ENCODE assay signal across 8 cellular contexts in genomic region chr19:2495130-2495641, GRCh38. TPM values are rescaled to one million over a fixed set of nuclear protein-coding genes. Genes with fewer than 3 reads are reported as not detected.
DNase-seq lines count a peak whose midpoint lies in the region; ATAC-seq and TF ChIP-seq lines count a peak whose summit lies in the region.

No MANE protein-coding gene starts in this region.

- no peak overlapping the region for H2AFZ ChIP-seq in osteoblast (ENCODE audit: low read length)

- intact Hi-C loops in Right ventricle myocardium inferior (cut with DNase I): loop anchor here (1.0 to 5.0 kb wide), 3 partner anchors 18 to 84 kb away; partner anchors contain the start of gene GADD45B

- no peaks in the 10 kb centered on the region for H3K9me3 ChIP-seq in HUES48 (ENCODE audit: control insufficient read depth, insufficient read depth, low read length)
- no peaks in the 10 kb centered on the region for H3K9me3 ChIP-seq in osteoblast (ENCODE audit: low read depth, low read length)

- H3K79me2 ChIP-seq in osteoblast (ENCODE audit: insufficient read depth, low read length): no peaks in the 10 kb centered on the region

- peak overlapping the region; percentile 48 for H3K4me3 Mint-ChIP-seq in activated T-helper 17 cell treated with anti-CD3 and anti-CD28 coated beads, Interleukin-2, amount 50 U/mL, for 72 hours

- ATAC-seq in activated T-helper 17 cell treated with anti-CD3 and anti-CD28 coated beads, Interleukin-2, amount 50 U/mL, for 72 hours (replicated peaks): peak; percentile 48
- peak; percentile 87 for ATAC-seq in Right ventricle myocardium inferior
- ATAC-seq in HG03521 (IDR thresholded peaks at IDR 0.05; ENCODE audit: unreplicated experiment): no peak

- H3K27ac ChIP-seq in HUES48 (ENCODE audit: low read depth, low read length): no peak overlapping the region
- peak overlapping the region; percentile 86 for H3K27ac ChIP-seq in osteoblast (ENCODE audit: low read depth, low read length)

- no peaks in the 10 kb centered on the region for H3K4me1 Mint-ChIP-seq in activated T-helper 17 cell treated with anti-CD3 and anti-CD28 coated beads, Interleukin-2, amount 50 U/mL, for 72 hours

- DNase-seq in COR-L47 (lab: John Stamatoyannopoulos, UW) (peak; percentile 54), Right ventricle myocardium inferior (ENCODE audit: missing footprints) (peak; percentile 87), osteoblast (ENCODE audit: insufficient read length, low spot score, missing footprints) (peak; percentile 95), DMS114 treated with DMSO at 0.1 percent for 48 hours (lab: John Stamatoyannopoulos, UW; ENCODE audit: unreplicated experiment) (no peak), HuH-7 (ENCODE audit: low spot score) (no peak)

- H3K4me1 ChIP-seq in HUES48 (ENCODE audit: control insufficient read depth, insufficient read depth, low read length): peaks cover 8% of the 10 kb centered on the region
- H3K4me1 ChIP-seq in osteoblast (ENCODE audit: insufficient read depth, low read length): peaks cover 30% of the 10 kb centered on the region

- peak overlapping the region; percentile 93 for H3K4me2 ChIP-seq in osteoblast (ENCODE audit: insufficient read depth, low read length)

- H3K9ac ChIP-seq in HUES48 (ENCODE audit: low read depth, low read length): no peak overlapping the region

- peaks cover 5% of the 10 kb centered on the region for H3K27me3 Mint-ChIP-seq in activated T-helper 17 cell treated with anti-CD3 and anti-CD28 coated beads, Interleukin-2, amount 50 U/mL, for 72 hours

- H3K27ac Mint-ChIP-seq in activated T-helper 17 cell treated with anti-CD3 and anti-CD28 coated beads, Interleukin-2, amount 50 U/mL, for 72 hours: no peak overlapping the region

- no peak for TF ChIP-seq CTCF in osteoblast (IDR thresholded peaks at IDR 0.05; ENCODE audit: extremely low read depth, low read depth, low read length)

- no peaks in the 10 kb centered on the region for H4K20me1 ChIP-seq in osteoblast (ENCODE audit: insufficient read depth, low read length)

- H3K36me3 ChIP-seq in HUES48 (ENCODE audit: control insufficient read depth, insufficient read depth, low read length): no peaks in the 10 kb centered on the region
- H3K36me3 ChIP-seq in osteoblast (ENCODE audit: insufficient read depth, low read length): no peaks in the 10 kb centered on the region

- no peaks in the 10 kb centered on the region for H3K9me3 Mint-ChIP-seq in activated T-helper 17 cell treated with anti-CD3 and anti-CD28 coated beads, Interleukin-2, amount 50 U/mL, for 72 hours

- H3K27me3 ChIP-seq in HUES48 (ENCODE audit: control insufficient read depth, insufficient read depth, low read length) (peaks cover 16% of the 10 kb centered on the region), osteoblast (ENCODE audit: insufficient read depth, low read length) (no peaks in the 10 kb centered on the region)

- H3K4me3 ChIP-seq in HUES48 (ENCODE audit: low read depth, low read length) (peak overlapping the region; percentile 69), osteoblast (ENCODE audit: insufficient read depth, low read length) (peak overlapping the region; percentile 79)

- no peaks in the 10 kb centered on the region for H3K36me3 Mint-ChIP-seq in activated T-helper 17 cell treated with anti-CD3 and anti-CD28 coated beads, Interleukin-2, amount 50 U/mL, for 72 hours (ENCODE audit: low read depth)

RNA-seq across cellular contexts. Expression of gene GADD45B, which starts 19.3 kb away (rescaled TPM):
- total RNA-seq in activated T-helper 17 cell treated with anti-CD3 and anti-CD28 coated beads, Interleukin-2, amount 50 U/mL, for 72 hours: 10 to 100 TPM; 40.6 to 80.0 TPM
- 39.8 TPM for total RNA-seq in Right ventricle myocardium inferior
- total RNA-seq in osteoblast: 41.8 and 46.3 TPM in 2 replicates

RNA-seq across cellular contexts. Expression of gene LMNB2, which starts 38.4 kb away (rescaled TPM):
- 10 to 100 TPM; 63.3 to 98.7 TPM for total RNA-seq in activated T-helper 17 cell treated with anti-CD3 and anti-CD28 coated beads, Interleukin-2, amount 50 U/mL, for 72 hours
- total RNA-seq in Right ventricle myocardium inferior (19.2 TPM), osteoblast (24.2 and 24.6 TPM in 2 replicates)

Comparison
In these comparisons a context has a peak if more than half of its experiments do, and no peak if none do; other contexts are left out.
1. DNase-seq: peak in COR-L47 (single experiment), Right ventricle myocardium inferior (single experiment) and osteoblast (single experiment); none in DMS114 treated with DMSO at 0.1 percent for 48 hours (single experiment) and HuH-7 (single experiment).